ENCODE assay signal across 20 cellular contexts in genomic region chr14:40362856-40363255, GRCh38.
"Had no signal": no experiment of that assay in that cellular context is flagged by ENCODE, and none has a peak within 500 bp of the region (broad histone marks: within the 10 kb centered on the region; RNA-seq: fewer than 3 reads in every experiment).

No MANE protein-coding gene starts in this region.

- H3K27me3 Mint-ChIP-seq: activated naive CD8-positive, alpha-beta T cell; central memory CD8-positive, alpha-beta T cell; dendritic cell treated with granulocyte-macrophage colony-stimulating factor and Interleukin-4, amounts not matched to agents 40 ng/mL and 50 ng/mL, for 4 days; progenitor cell of endocrine pancreas had no signal

- H3K4me3 Mint-ChIP-seq: activated naive CD8-positive, alpha-beta T cell; central memory CD8-positive, alpha-beta T cell; dendritic cell treated with granulocyte-macrophage colony-stimulating factor and Interleukin-4, amounts not matched to agents 40 ng/mL and 50 ng/mL, for 4 days; immature natural killer cell; nephron had no signal

- H3K27ac ChIP-seq: left ventricle myocardium inferior, ovary, transverse colon had no signal

- H3K36me3 Mint-ChIP-seq: activated naive CD8-positive, alpha-beta T cell; immature natural killer cell had no signal

- H3K36me3 ChIP-seq: left ventricle myocardium inferior, ovary, transverse colon had no signal

- H3K27ac Mint-ChIP-seq: activated naive CD8-positive, alpha-beta T cell; dendritic cell treated with granulocyte-macrophage colony-stimulating factor and Interleukin-4, amounts not matched to agents 40 ng/mL and 50 ng/mL, for 4 days; immature natural killer cell; nephron; progenitor cell of endocrine pancreas had no signal

- H3K4me3 ChIP-seq: left ventricle myocardium inferior, lung, ovary, transverse colon had no signal

- H3K9me3 ChIP-seq: left ventricle myocardium inferior, ovary, transverse colon had no signal

- DNase-seq: activated CD4-positive, alpha-beta T cell treated with anti-CD3 and anti-CD28 coated beads for 4 hours; activated CD4-positive, alpha-beta T cell treated with anti-CD3 and anti-CD28 coated beads, Interleukin-2, amount 50 U/mL, for 4 hours; activated effector memory CD4-positive, alpha-beta T cell treated with Interleukin-2 at 50 U/mL for 16 hours; activated naive CD4-positive, alpha-beta T cell treated with Interleukin-2 at 50 U/mL for 16 hours; anterior cingulate cortex; effector CD8-positive, alpha-beta T cell; immature natural killer cell; left ventricle myocardium inferior; ovary; retina; stimulated activated CD4-positive, alpha-beta T cell treated with anti-CD3 and anti-CD28 coated beads, Interleukin-15, amount 100 ng/mL, for 24 hours; stimulated activated CD4-positive, alpha-beta T cell treated with anti-CD3 and anti-CD28 coated beads, Interleukin-2, amount 100 ng/mL, for 24 hours; stimulated activated naive CD4-positive, alpha-beta T cell; transverse colon had no signal

- H3K27me3 ChIP-seq: ovary, transverse colon had no signal

- H3K4me1 Mint-ChIP-seq: central memory CD8-positive, alpha-beta T cell; immature natural killer cell had no signal

- H3K4me1 ChIP-seq: left ventricle myocardium inferior, transverse colon had no signal
